In the genomic region with DNA sequence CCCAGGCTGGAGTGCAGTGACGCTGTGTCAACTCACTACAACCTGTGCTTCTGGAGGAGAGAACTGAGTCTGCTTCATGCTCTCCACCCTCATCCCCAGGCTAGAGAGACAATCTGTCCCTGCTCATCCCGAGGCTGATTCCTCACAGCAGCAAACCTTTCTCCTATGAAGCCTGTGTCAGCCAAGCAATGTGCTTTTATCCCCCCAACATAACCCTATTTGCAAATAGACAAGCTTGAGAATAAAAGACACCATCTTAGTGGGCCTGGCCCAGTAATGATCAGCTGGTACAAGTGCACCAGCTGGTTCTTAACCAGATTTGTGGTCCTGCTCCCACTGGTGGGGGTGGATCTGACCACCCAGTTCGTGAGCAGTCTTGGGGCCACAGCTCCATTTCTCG, we compare ENCODE assay signal across 1 cellular context.
TF ChIP-seq lines count a peak whose summit lies in the region.

No MANE protein-coding gene starts in this region.

TF ChIP-seq in HepG2, 621 proteins besides CTCF, POLR2A, EP300 and RAD21 (continued from another document):
- TF ChIP-seq, protein P1, sequence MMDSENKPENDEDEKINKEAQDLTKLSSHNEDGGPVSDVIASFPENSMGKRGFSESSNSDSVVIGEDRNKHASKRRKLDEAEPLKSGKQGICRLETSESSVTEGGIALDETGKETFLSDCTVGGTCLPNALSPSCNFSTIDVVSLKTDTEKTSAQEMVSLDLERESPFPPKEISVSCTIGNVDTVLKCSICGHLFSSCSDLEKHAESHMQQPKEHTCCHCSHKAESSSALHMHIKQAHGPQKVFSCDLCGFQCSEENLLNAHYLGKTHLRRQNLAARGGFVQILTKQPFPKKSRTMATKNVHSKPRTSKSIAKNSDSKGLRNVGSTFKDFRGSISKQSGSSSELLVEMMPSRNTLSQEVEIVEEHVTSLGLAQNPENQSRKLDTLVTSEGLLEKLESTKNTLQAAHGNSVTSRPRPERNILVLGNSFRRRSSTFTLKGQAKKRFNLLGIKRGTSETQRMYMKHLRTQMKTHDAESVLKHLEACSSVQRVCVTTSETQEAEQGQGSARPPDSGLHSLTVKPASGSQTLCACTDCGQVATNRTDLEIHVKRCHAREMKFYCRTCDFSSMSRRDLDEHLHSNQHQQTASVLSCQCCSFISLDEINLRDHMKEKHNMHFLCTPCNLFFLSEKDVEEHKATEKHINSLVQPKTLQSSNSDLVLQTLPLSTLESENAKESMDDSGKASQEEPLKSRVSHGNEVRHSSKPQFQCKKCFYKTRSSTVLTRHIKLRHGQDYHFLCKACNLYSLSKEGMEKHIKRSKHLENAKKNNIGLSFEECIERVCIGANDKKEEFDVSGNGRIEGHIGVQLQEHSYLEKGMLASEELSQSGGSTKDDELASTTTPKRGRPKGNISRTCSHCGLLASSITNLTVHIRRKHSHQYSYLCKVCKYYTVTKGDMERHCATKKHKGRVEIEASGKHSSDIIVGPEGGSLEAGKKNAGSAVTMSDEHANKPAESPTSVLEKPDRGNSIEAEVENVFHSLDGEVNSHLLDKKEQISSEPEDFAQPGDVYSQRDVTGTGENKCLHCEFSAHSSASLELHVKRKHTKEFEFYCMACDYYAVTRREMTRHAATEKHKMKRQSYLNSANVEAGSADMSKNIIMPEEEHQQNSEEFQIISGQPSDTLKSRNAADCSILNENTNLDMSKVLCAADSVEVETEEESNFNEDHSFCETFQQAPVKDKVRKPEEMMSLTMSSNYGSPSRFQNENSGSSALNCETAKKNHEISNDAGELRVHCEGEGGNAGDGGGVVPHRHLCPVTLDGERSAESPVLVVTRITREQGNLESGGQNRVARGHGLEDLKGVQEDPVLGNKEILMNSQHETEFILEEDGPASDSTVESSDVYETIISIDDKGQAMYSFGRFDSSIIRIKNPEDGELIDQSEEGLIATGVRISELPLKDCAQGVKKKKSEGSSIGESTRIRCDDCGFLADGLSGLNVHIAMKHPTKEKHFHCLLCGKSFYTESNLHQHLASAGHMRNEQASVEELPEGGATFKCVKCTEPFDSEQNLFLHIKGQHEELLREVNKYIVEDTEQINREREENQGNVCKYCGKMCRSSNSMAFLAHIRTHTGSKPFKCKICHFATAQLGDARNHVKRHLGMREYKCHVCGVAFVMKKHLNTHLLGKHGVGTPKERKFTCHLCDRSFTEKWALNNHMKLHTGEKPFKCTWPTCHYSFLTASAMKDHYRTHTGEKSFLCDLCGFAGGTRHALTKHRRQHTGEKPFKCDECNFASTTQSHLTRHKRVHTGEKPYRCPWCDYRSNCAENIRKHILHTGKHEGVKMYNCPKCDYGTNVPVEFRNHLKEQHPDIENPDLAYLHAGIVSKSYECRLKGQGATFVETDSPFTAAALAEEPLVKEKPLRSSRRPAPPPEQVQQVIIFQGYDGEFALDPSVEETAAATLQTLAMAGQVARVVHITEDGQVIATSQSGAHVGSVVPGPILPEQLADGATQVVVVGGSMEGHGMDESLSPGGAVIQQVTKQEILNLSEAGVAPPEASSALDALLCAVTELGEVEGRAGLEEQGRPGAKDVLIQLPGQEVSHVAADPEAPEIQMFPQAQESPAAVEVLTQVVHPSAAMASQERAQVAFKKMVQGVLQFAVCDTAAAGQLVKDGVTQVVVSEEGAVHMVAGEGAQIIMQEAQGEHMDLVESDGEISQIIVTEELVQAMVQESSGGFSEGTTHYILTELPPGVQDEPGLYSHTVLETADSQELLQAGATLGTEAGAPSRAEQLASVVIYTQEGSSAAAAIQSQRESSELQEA (CRISPR knock-in tag; IDR thresholded peaks at IDR 0.05; ENCODE audit: not compliant biosample characterization): peak; percentile 1
- TF ChIP-seq, protein P2, sequence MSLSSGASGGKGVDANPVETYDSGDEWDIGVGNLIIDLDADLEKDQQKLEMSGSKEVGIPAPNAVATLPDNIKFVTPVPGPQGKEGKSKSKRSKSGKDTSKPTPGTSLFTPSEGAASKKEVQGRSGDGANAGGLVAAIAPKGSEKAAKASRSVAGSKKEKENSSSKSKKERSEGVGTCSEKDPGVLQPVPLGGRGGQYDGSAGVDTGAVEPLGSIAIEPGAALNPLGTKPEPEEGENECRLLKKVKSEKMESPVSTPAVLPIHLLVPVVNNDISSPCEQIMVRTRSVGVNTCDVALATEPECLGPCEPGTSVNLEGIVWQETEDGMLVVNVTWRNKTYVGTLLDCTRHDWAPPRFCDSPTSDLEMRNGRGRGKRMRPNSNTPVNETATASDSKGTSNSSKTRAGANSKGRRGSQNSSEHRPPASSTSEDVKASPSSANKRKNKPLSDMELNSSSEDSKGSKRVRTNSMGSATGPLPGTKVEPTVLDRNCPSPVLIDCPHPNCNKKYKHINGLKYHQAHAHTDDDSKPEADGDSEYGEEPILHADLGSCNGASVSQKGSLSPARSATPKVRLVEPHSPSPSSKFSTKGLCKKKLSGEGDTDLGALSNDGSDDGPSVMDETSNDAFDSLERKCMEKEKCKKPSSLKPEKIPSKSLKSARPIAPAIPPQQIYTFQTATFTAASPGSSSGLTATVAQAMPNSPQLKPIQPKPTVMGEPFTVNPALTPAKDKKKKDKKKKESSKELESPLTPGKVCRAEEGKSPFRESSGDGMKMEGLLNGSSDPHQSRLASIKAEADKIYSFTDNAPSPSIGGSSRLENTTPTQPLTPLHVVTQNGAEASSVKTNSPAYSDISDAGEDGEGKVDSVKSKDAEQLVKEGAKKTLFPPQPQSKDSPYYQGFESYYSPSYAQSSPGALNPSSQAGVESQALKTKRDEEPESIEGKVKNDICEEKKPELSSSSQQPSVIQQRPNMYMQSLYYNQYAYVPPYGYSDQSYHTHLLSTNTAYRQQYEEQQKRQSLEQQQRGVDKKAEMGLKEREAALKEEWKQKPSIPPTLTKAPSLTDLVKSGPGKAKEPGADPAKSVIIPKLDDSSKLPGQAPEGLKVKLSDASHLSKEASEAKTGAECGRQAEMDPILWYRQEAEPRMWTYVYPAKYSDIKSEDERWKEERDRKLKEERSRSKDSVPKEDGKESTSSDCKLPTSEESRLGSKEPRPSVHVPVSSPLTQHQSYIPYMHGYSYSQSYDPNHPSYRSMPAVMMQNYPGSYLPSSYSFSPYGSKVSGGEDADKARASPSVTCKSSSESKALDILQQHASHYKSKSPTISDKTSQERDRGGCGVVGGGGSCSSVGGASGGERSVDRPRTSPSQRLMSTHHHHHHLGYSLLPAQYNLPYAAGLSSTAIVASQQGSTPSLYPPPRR (CRISPR knock-in tag; IDR thresholded peaks at IDR 0.05; ENCODE audit: borderline replicate concordance): no peak
- TF ChIP-seq ZNF12 (CRISPR knock-in tag; IDR thresholded peaks at IDR 0.05): peak; percentile 60; the same call in 1 of the 2 replicates
